ENCODE assay signal across 18 cellular contexts in genomic region chr7:98167653-98168052, GRCh38. TPM values are rescaled to one million over a fixed set of nuclear protein-coding genes. Genes with fewer than 3 reads are reported as not detected.
DNase-seq lines count a peak whose midpoint lies in the region; ATAC-seq and TF ChIP-seq lines count a peak whose summit lies in the region.
"Had no signal": no experiment of that assay in that cellular context is flagged by ENCODE, and none has a peak within 500 bp of the region (broad histone marks: within the 10 kb centered on the region; RNA-seq: fewer than 3 reads in every experiment).

No MANE protein-coding gene starts in this region.

- DNase-seq in Right ventricle myocardium inferior (ENCODE audit: missing footprints): peak; percentile 61
- DNase-seq in left ventricle myocardium superior: no peak
- DNase-seq in WTC11 (ENCODE audit: low spot score): no peak
- no peak for DNase-seq in dorsolateral prefrontal cortex
- no peak for DNase-seq in NCI-H1436 (lab: John Stamatoyannopoulos, UW)
- DNase-seq in head of caudate nucleus: no peak
- DNase-seq: DMS153, GDM1, Kasumi-1, NCI-H1694 treated with DMSO at 0.1 percent for 48 hours, NCI-H2081 treated with DMSO at 0.1 percent for 48 hours, NCI-H446 treated with DMSO at 0.1 percent for 48 hours, NCI-H526 treated with DMSO at 0.1 percent for 48 hours, Right ventricle myocardium superior had no signal

- POLR2A ChIA-PET in WTC11 (lab: Charles Lee): no interaction called here

- peaks cover 26% of the 10 kb centered on the region for H3K4me1 Mint-ChIP-seq in WTC11

- intact Hi-C loops in Right ventricle myocardium inferior (cut with DNase I) (loop anchor here (1.0 kb wide), 1 partner anchor 61 kb away; the partner anchor contains the start of gene LMTK2), left ventricle myocardium superior (cut with micrococcal nuclease) (loop anchor here (5.0 kb wide), 1 partner anchor 60 kb away; the partner anchor contains the start of gene LMTK2), dorsolateral prefrontal cortex (cut with DNase I) (loop anchor here (1.0 to 5.0 kb wide), 4 partner anchors 60 to 147 kb away; partner anchors contain the start of gene LMTK2 (in 2 of the 2)), head of caudate nucleus (cut with DNase I) (loop anchor here (5.0 kb wide), 2 partner anchors 60 to 145 kb away; partner anchors contain the start of gene LMTK2)

- CTCF ChIA-PET in WTC11 (lab: Charles Lee): interaction anchor here (0.7 to 6.0 kb wide), 13 partner anchors 10 to 154 kb away, joined by 3 to 256 read pairs (median 6); partner anchors contain the start of gene LMTK2

- H3K4me3 ChIP-seq in dorsolateral prefrontal cortex: peak overlapping the region in 8 of 59 donors; percentile 3 to 40 (median 14)
- H3K4me3 ChIP-seq: A549, HAP-1 had no signal

- H3K27ac Mint-ChIP-seq in WTC11: peak overlapping the region; percentile 70; the same call in 1 of the 2 replicates
- H3K27ac Mint-ChIP-seq: B cell had no signal

- H3K36me3 Mint-ChIP-seq in WTC11: peaks cover 8% of the 10 kb centered on the region; the same call in 1 of the 2 replicates

- ATAC-seq in Right ventricle myocardium inferior (no peak), left ventricle myocardium superior (no peak), WTC11 (no peak), GM18519 (IDR thresholded peaks at IDR 0.05; ENCODE audit: low FRiP score, unreplicated experiment) (no peak)

- no peak overlapping the region for H3K4me3 Mint-ChIP-seq in WTC11
- H3K4me3 Mint-ChIP-seq: B cell had no signal

- no peaks in the 10 kb centered on the region for H3K27me3 Mint-ChIP-seq in WTC11 (ENCODE audit: low read depth)

- no peaks in the 10 kb centered on the region for H3K27me3 ChIP-seq in dorsolateral prefrontal cortex

- TF ChIP-seq CTCF in WTC11 (IDR thresholded peaks at IDR 0.05) (no peak), dorsolateral prefrontal cortex (IDR thresholded peaks at IDR 0.05 in 54 of 56, conservative IDR thresholded peaks at IDR 0.05 in 2 of 56; ENCODE audit: low read depth in 1 of 56, partially characterized antibody in 56 of 56) (no peak)

- peak overlapping the region in 41 of 59 donors; percentile 1 to 79 (median 50) for H3K27ac ChIP-seq in dorsolateral prefrontal cortex
- H3K27ac ChIP-seq: A549 had no signal

- no peaks in the 10 kb centered on the region for H3K9me3 Mint-ChIP-seq in WTC11

TF ChIP-seq in WTC11, 78 proteins besides CTCF, POLR2A, EP300 and RAD21:
- TF ChIP-seq GTF2I (CRISPR knock-in tag; conservative IDR thresholded peaks at IDR 0.05) (no peak), OVOL2 (CRISPR knock-in tag; IDR thresholded peaks at IDR 0.05; ENCODE audit: borderline replicate concordance) (no peak), USF1 (CRISPR knock-in tag; IDR thresholded peaks at IDR 0.05) (no peak)

RNA-seq across cellular contexts. Expression of gene BHLHA15, which starts 43.6 kb away (rescaled TPM):
- total RNA-seq in Right ventricle myocardium inferior (not detected), left ventricle myocardium superior (not detected), WTC11 (2021) (2.7 to 3.3 TPM (median 2.8 TPM) in 3 replicates), dorsolateral prefrontal cortex (1 to 10 TPM in 72 of 120 experiments, under 1 TPM in 17, not detected in 31; 0.56 to 3.3 (median 1.4) TPM)
- total RNA-seq: Right ventricle myocardium superior had no signal
